In the genomic region with DNA sequence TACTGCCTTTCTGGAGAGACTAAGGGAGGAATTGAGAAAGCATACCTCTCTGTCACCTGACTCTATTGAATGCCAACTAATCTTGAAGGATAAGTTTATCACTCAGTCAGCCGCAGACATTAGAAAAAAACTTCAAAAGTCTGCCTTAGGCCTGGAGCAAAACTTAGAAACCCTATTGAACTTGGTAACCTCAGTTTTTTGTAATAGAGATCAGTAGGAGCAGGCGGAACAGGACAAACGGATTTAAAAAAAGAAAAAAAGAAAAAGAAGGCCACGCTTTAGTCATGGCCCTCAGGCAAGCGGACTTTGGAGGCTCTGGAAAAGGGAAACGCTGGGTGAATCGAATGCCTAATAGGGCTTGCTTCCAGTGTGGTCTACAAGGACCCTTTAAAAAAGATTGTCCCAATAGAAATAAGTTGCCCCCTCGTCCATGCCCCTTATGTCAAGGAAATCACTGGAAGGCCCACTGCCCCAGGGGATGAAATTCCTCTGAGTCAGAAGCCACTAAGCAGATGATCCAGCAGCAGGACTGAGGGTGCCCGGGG, we compare ENCODE assay signal across 20 cellular contexts. TPM values are rescaled to one million over a fixed set of nuclear protein-coding genes. Genes with fewer than 3 reads are reported as not detected.
"Had no signal": no experiment of that assay in that cellular context is flagged by ENCODE, and none has a peak within 500 bp of the region (broad histone marks: within the 10 kb centered on the region; RNA-seq: fewer than 3 reads in every experiment).

No MANE protein-coding gene starts in this region.

- H3K27ac ChIP-seq: dorsolateral prefrontal cortex, gastroesophageal sphincter, neural progenitor cell, pancreas, thyroid gland, upper lobe of left lung, uterus had no signal

- H3K27me3 Mint-ChIP-seq: progenitor cell of endocrine pancreas had no signal

- H3K9ac ChIP-seq: neural progenitor cell had no signal

- H3K27me3 ChIP-seq: dorsolateral prefrontal cortex, neural progenitor cell, pancreas, thyroid gland, upper lobe of left lung, uterus had no signal

- H3K4me3 Mint-ChIP-seq: mesothelial cell of epicardium, natural killer cell, neural progenitor cell had no signal

- H3K9me3 Mint-ChIP-seq: natural killer cell had no signal

- DNase-seq: cortex of kidney; dorsolateral prefrontal cortex; effector CD8-positive, alpha-beta T cell; erythroblast; glutamatergic neuron; islet precursor cell; natural killer cell; nucleus accumbens; pancreas; right cardiac atrium; small intestine; stimulated activated CD4-positive, alpha-beta T cell treated with anti-CD3 and anti-CD28 coated beads, Interleukin-12 subunit alpha, Interleukin-12 subunit beta, amount 100 ng/mL, for 4 hours; stimulated activated naive CD4-positive, alpha-beta T cell treated with Interleukin-2 at 50 U/mL for 16 hours; thyroid gland; upper lobe of left lung; uterus had no signal

- H3K27ac Mint-ChIP-seq: natural killer cell, neural progenitor cell had no signal

- H3K4me1 ChIP-seq: gastroesophageal sphincter, neural progenitor cell, pancreas, thyroid gland, upper lobe of left lung, uterus had no signal

- H3K36me3 Mint-ChIP-seq: natural killer cell had no signal

- H3K36me3 ChIP-seq: gastroesophageal sphincter, neural progenitor cell, pancreas, thyroid gland, upper lobe of left lung, uterus had no signal

- H3K4me1 Mint-ChIP-seq: natural killer cell had no signal

- H3K9me3 ChIP-seq: pancreas, thyroid gland, upper lobe of left lung, uterus had no signal

- H3K4me3 ChIP-seq: dorsolateral prefrontal cortex, gastroesophageal sphincter, neural progenitor cell, pancreas, thyroid gland, upper lobe of left lung, uterus had no signal

RNA-seq across cellular contexts. Expression of a gene that starts 43.1 kb away (rescaled TPM):
- total RNA-seq: natural killer cell had no signal
